ENCODE assay signal across 19 cellular contexts in genomic region chr6:26375270-26375669, GRCh38. TPM values are rescaled to one million over a fixed set of nuclear protein-coding genes. Genes with fewer than 3 reads are reported as not detected.
DNase-seq lines count a peak whose midpoint lies in the region; ATAC-seq and TF ChIP-seq lines count a peak whose summit lies in the region.
"Had no signal": no experiment of that assay in that cellular context is flagged by ENCODE, and none has a peak within 500 bp of the region (broad histone marks: within the 10 kb centered on the region; RNA-seq: fewer than 3 reads in every experiment).

No MANE protein-coding gene starts in this region.

- no peaks in the 10 kb centered on the region for H3K9me3 Mint-ChIP-seq in effector memory CD8-positive, alpha-beta T cell

- H3K36me3 Mint-ChIP-seq in effector memory CD8-positive, alpha-beta T cell (ENCODE audit: insufficient read depth), result peaks cover 45% of the 10 kb centered on the region

- H3K27ac Mint-ChIP-seq in effector memory CD8-positive, alpha-beta T cell, result peak overlapping the region; percentile 61 to 88

- H3K9me2 ChIP-seq in OCI-LY7 (ENCODE audit: insufficient read depth, low read length), result no peaks in the 10 kb centered on the region

- intact Hi-C loops in A673 (cut with micrococcal nuclease; ENCODE audit: unreplicated experiment) (no loop called here), OCI-LY7 (cut with micrococcal nuclease; ENCODE audit: unreplicated experiment) (no loop called here)

- H3K4me2 ChIP-seq in BLaER1 treated with 17β-estradiol and CSF1 and Interleukin-3, amounts not matched to agents 10 nM and 100 nM, result peak overlapping the region in 10 of 11 experiments; percentile 1 to 48 (median 35); a peak in 16 of 22 replicates
- H3K4me2 ChIP-seq in OCI-LY7 (ENCODE audit: low read length), result peak overlapping the region; percentile 57

- no peaks in the 10 kb centered on the region for H3K27me3 Mint-ChIP-seq in effector memory CD8-positive, alpha-beta T cell

- TF ChIP-seq CTCF in A673 (conservative IDR thresholded peaks at IDR 0.05; ENCODE audit: low read depth, low read length) (no peak), OCI-LY7 (conservative IDR thresholded peaks at IDR 0.05; ENCODE audit: low read length) (no peak; the same call in 1 of the 2 replicates)

- POLR2A ChIA-PET in A673 (lab: Charles Lee; ENCODE audit: low non-redundant PET), result no interaction called here
- POLR2A ChIA-PET in OCI-LY7 (lab: Charles Lee), result interaction anchor here (1.1 to 2.2 kb wide), 7 partner anchors 9 to 29 kb away, joined by 3 to 12 read pairs (median 6); no protein-coding TSS in a partner anchor

- peak overlapping the region in 1 of 11 experiments; percentile 48; a peak in 1 of 22 replicates for H3K9ac ChIP-seq in BLaER1 treated with 17β-estradiol and CSF1 and Interleukin-3, amounts not matched to agents 10 nM and 100 nM

- no peaks in the 10 kb centered on the region for H3K4me1 ChIP-seq in A673 (ENCODE audit: insufficient read depth, low read length, poor library complexity, severe bottlenecking)
- H3K4me1 ChIP-seq in BLaER1 treated with 17β-estradiol and CSF1 and Interleukin-3, amounts not matched to agents 10 nM and 100 nM, result peaks cover 8 to 31% (median 17%) of the 10 kb centered on the region in 10 experiments; a peak in 19 of 20 replicates
- H3K4me1 ChIP-seq in OCI-LY7 (ENCODE audit: insufficient read depth, low read length, poor library complexity, severe bottlenecking), result peaks cover 18% of the 10 kb centered on the region
- H3K4me1 ChIP-seq: BE2C, sigmoid colon, tibial artery had no signal

- H3K4me3 ChIP-seq in A673 (ENCODE audit: low read depth, low read length, poor library complexity, severe bottlenecking) (no peak overlapping the region), OCI-LY7 (ENCODE audit: low read depth, low read length, poor library complexity, severe bottlenecking) (peak overlapping the region; percentile 18), MG63 (no peak overlapping the region)
- H3K4me3 ChIP-seq in BLaER1 treated with 17β-estradiol and CSF1 and Interleukin-3, amounts not matched to agents 10 nM and 100 nM, result no peak overlapping the region
- H3K4me3 ChIP-seq: sigmoid colon, tibial artery had no signal

- peaks cover 5 to 42% of the 10 kb centered on the region in 2 donors for H3K4me1 Mint-ChIP-seq in effector memory CD8-positive, alpha-beta T cell (ENCODE audit: low read depth in 2 of 2)

- H2AFZ ChIP-seq in OCI-LY7 (ENCODE audit: low read length), result peak overlapping the region; percentile 71; the same call in 1 of the 2 replicates

- CTCF ChIA-PET in A673 (lab: Charles Lee) (no interaction called here), OCI-LY7 (lab: Charles Lee; ENCODE audit: unreplicated experiment) (interaction anchor here (0.8 to 0.9 kb wide), 2 partner anchors 30 to 164 kb away, joined by 3 to 4 read pairs; no protein-coding TSS in a partner anchor)

- no peaks in the 10 kb centered on the region for H3K79me2 ChIP-seq in OCI-LY7 (ENCODE audit: insufficient read depth, low read depth, low read length)

- ATAC-seq in effector memory CD8-positive, alpha-beta T cell (replicated peaks), result no peak

- no peaks in the 10 kb centered on the region for H3K9me3 ChIP-seq in A673 (ENCODE audit: low read depth, low read length, poor library complexity, severe bottlenecking)
- no peaks in the 10 kb centered on the region for H3K9me3 ChIP-seq in BLaER1 treated with 17β-estradiol and CSF1 and Interleukin-3, amounts not matched to agents 10 nM and 100 nM (replicated peaks in 1 of 11)
- no peaks in the 10 kb centered on the region for H3K9me3 ChIP-seq in OCI-LY7 (ENCODE audit: low read length)
- no peaks in the 10 kb centered on the region for H3K9me3 ChIP-seq in MG63
- H3K9me3 ChIP-seq: BE2C, sigmoid colon, tibial artery had no signal

- H3K27ac ChIP-seq in A673 (ENCODE audit: low read depth, low read length, poor library complexity, severe bottlenecking), result no peak overlapping the region
- peak overlapping the region in 9 of 11 experiments; percentile 7 to 70 (median 54); a peak in 16 of 22 replicates for H3K27ac ChIP-seq in BLaER1 treated with 17β-estradiol and CSF1 and Interleukin-3, amounts not matched to agents 10 nM and 100 nM
- H3K27ac ChIP-seq in OCI-LY7 (ENCODE audit: low read depth, low read length, poor library complexity, severe bottlenecking), result peak overlapping the region; percentile 79
- H3K27ac ChIP-seq: brain microvascular endothelial cell, sigmoid colon, tibial artery had no signal

- H4K20me1 ChIP-seq in BLaER1 treated with 17β-estradiol and CSF1 and Interleukin-3, amounts not matched to agents 10 nM and 100 nM, result no peaks in the 10 kb centered on the region; a peak in 1 of 22 replicates
- no peaks in the 10 kb centered on the region for H4K20me1 ChIP-seq in OCI-LY7 (ENCODE audit: insufficient read depth, low read length)

- H3K36me3 ChIP-seq in A673 (ENCODE audit: insufficient read depth, low read length, poor library complexity, severe bottlenecking) (peaks cover 4% of the 10 kb centered on the region), OCI-LY7 (ENCODE audit: insufficient read depth, low read length) (peaks cover 75% of the 10 kb centered on the region), MG63 (no peaks in the 10 kb centered on the region)
- H3K36me3 ChIP-seq in BLaER1 treated with 17β-estradiol and CSF1 and Interleukin-3, amounts not matched to agents 10 nM and 100 nM, result peaks cover 0 to 76% (median 65%) of the 10 kb centered on the region in 11 experiments; a peak in 20 of 22 replicates
- H3K36me3 ChIP-seq: BE2C had no signal

- H3K27me3 ChIP-seq in A673 (replicated peaks; ENCODE audit: insufficient read depth, low read depth, low read length, poor library complexity), result no peaks in the 10 kb centered on the region
- H3K27me3 ChIP-seq in BLaER1 treated with 17β-estradiol and CSF1 and Interleukin-3, amounts not matched to agents 10 nM and 100 nM, result no peaks in the 10 kb centered on the region
- H3K27me3 ChIP-seq in MG63, result no peaks in the 10 kb centered on the region
- H3K27me3 ChIP-seq: BE2C, brain microvascular endothelial cell, sigmoid colon, tibial artery had no signal

- BruUV-seq in A673 (replicated peaks; lab: Mats Ljungman, UMichigan) (no TSS peak), OCI-LY7 (replicated peaks; lab: Mats Ljungman, UMichigan) (no TSS peak)

- DNase-seq in A673 (ENCODE audit: low spot score), result peak; percentile 18
- DNase-seq in OCI-LY7 (ENCODE audit: low spot score), result peak; percentile 67
- DNase-seq in effector memory CD8-positive, alpha-beta T cell, result no peak
- DNase-seq in GOT3 (lab: John Stamatoyannopoulos, UW), result no peak
- no peak for DNase-seq in superior temporal gyrus (ENCODE audit: extremely low spot score)
- DNase-seq in SKM-1 treated with dmso at 0.1 percent for 144 hours (lab: John Stamatoyannopoulos, UW; ENCODE audit: unreplicated experiment), result no peak
- DNase-seq in MG63, result no peak
- DNase-seq: activated effector memory CD4-positive, alpha-beta T cell treated with Interleukin-2 at 50 U/mL for 16 hours; BE2C; brain microvascular endothelial cell; DMS79 treated with DMSO at 0.1 percent for 48 hours; head of caudate nucleus; NCI-H1930; occipital lobe; sigmoid colon; stimulated activated CD4-positive, alpha-beta T cell treated with anti-CD3 and anti-CD28 coated beads, Interleukin-2, amount 100 ng/mL, for 48 hours; T-helper 9 cell; tibial artery had no signal

- H3K4me3 Mint-ChIP-seq in effector memory CD8-positive, alpha-beta T cell, result no peak overlapping the region

RNA-seq across cellular contexts. Expression of gene BTN2A2, which starts 7.6 kb away (rescaled TPM):
- total RNA-seq in A673 (2021), result 16.3 and 25.5 TPM in 2 replicates
- 42.0 and 45.1 TPM in 2 replicates for total RNA-seq in OCI-LY7 (2014; rRNA removed; shearing (Covaris generic))
- total RNA-seq in OCI-LY7 (2022), result 35.0 and 44.8 TPM in 2 replicates
- total RNA-seq in MG63 (2014; rRNA removed; shearing (Covaris generic); ENCODE audit: low replicate concordance), result 3.2 and 3.8 TPM in 2 replicates

RNA-seq across cellular contexts. Expression of gene BTN3A2, which starts 10.3 kb away (rescaled TPM):
- 19.1 and 23.2 TPM in 2 replicates for total RNA-seq in A673 (2021)
- 47.9 and 54.5 TPM in 2 replicates for total RNA-seq in OCI-LY7 (2014; rRNA removed; shearing (Covaris generic))
- total RNA-seq in OCI-LY7 (2022), result 70.8 and 95.7 TPM in 2 replicates
- total RNA-seq in MG63 (2014; rRNA removed; shearing (Covaris generic); ENCODE audit: low replicate concordance), result 0.99 and 2.1 TPM in 2 replicates

RNA-seq across cellular contexts. Expression of gene BTN3A1, which starts 26.8 kb away (rescaled TPM):
- total RNA-seq in A673 (2021), result 14.2 and 14.8 TPM in 2 replicates
- 33.4 and 34.6 TPM in 2 replicates for total RNA-seq in OCI-LY7 (2014; rRNA removed; shearing (Covaris generic))
- total RNA-seq in OCI-LY7 (2022), result 33.3 and 46.5 TPM in 2 replicates
- total RNA-seq in MG63 (2014; rRNA removed; shearing (Covaris generic); ENCODE audit: low replicate concordance), result 11.2 and 11.3 TPM in 2 replicates

Comparison
In these comparisons a context has a peak if more than half of its experiments do, and no peak if none do; other contexts are left out.
1. DNase-seq: peak in A673 (single experiment) and OCI-LY7 (single experiment); none in effector memory CD8-positive, alpha-beta T cell (0 of 3), GOT3 (single experiment), superior temporal gyrus (single experiment), SKM-1 treated with dmso at 0.1 percent for 144 hours (single experiment) and MG63 (single experiment).